Comparison of ENCODE assay signal across 1 cellular context in the genomic region with DNA sequence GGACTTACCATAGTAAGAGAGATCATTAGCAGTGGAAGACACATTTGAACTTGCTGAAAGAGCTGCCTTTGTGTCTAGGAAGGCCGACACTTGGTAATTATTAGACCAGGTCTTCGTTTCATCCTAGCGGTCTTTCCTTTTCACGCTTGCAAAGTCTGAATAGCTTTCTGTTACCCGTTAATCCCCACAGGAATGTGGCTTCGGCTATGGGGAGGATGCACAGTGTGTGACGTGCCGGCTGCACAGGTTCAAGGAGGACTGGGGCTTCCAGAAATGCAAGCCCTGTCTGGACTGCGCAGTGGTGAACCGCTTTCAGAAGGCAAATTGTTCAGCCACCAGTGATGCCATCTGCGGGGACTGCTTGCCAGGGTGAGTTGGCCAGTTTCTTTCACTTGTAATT.
TF ChIP-seq lines count a peak whose summit lies in the region.

No MANE protein-coding gene starts in this region.

TF ChIP-seq in HepG2, 621 proteins besides CTCF, POLR2A, EP300 and RAD21 (continues in another document):
- no peak for TF ChIP-seq ZNF333 (CRISPR knock-in tag; IDR thresholded peaks at IDR 0.05; ENCODE audit: borderline replicate concordance)
- no peak for TF ChIP-seq SP2 (CRISPR knock-in tag; IDR thresholded peaks at IDR 0.05)
- peak; percentile 88 for TF ChIP-seq ZMYM4 (CRISPR knock-in tag; IDR thresholded peaks at IDR 0.05)
- peak; percentile 66; the same call in 1 of the 2 replicates for TF ChIP-seq ZNF264 (CRISPR knock-in tag; IDR thresholded peaks at IDR 0.05)
- no peak for TF ChIP-seq ZNF207 (IDR thresholded peaks at IDR 0.05; ENCODE audit: borderline replicate concordance)
- TF ChIP-seq, protein P1, sequence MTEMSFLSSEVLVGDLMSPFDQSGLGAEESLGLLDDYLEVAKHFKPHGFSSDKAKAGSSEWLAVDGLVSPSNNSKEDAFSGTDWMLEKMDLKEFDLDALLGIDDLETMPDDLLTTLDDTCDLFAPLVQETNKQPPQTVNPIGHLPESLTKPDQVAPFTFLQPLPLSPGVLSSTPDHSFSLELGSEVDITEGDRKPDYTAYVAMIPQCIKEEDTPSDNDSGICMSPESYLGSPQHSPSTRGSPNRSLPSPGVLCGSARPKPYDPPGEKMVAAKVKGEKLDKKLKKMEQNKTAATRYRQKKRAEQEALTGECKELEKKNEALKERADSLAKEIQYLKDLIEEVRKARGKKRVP (CRISPR knock-in tag; IDR thresholded peaks at IDR 0.05), result no peak
- TF ChIP-seq, protein P2, sequence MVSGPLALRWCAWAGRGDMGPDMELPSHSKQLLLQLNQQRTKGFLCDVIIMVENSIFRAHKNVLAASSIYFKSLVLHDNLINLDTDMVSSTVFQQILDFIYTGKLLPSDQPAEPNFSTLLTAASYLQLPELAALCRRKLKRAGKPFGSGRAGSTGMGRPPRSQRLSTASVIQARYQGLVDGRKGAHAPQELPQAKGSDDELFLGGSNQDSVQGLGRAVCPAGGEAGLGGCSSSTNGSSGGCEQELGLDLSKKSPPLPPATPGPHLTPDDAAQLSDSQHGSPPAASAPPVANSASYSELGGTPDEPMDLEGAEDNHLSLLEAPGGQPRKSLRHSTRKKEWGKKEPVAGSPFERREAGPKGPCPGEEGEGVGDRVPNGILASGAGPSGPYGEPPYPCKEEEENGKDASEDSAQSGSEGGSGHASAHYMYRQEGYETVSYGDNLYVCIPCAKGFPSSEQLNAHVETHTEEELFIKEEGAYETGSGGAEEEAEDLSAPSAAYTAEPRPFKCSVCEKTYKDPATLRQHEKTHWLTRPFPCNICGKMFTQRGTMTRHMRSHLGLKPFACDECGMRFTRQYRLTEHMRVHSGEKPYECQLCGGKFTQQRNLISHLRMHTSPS (CRISPR knock-in tag; IDR thresholded peaks at IDR 0.05; ENCODE audit: low read depth), result 0 out of 2 replicates have a peak, but pooled peaks have one; percentile 19
- TF ChIP-seq ELF1 (CRISPR knock-in tag; IDR thresholded peaks at IDR 0.05), result peak; percentile 38; the same call in 1 of the 2 replicates
- no peak for TF ChIP-seq ZNF136 (CRISPR knock-in tag; IDR thresholded peaks at IDR 0.05; ENCODE audit: low read depth)
- peak; percentile 67; the same call in 1 of the 2 replicates for TF ChIP-seq ZFP1 (CRISPR knock-in tag; IDR thresholded peaks at IDR 0.05)
- no peak for TF ChIP-seq KAT2B (IDR thresholded peaks at IDR 0.05; ENCODE audit: borderline replicate concordance, low read depth, low read length)
- no peak for TF ChIP-seq FOXA1 (IDR thresholded peaks at IDR 0.05)
- no peak for TF ChIP-seq FOXA1 (CRISPR knock-in tag; IDR thresholded peaks at IDR 0.05)
- TF ChIP-seq RCOR2 (CRISPR knock-in tag; IDR thresholded peaks at IDR 0.05), result peak; percentile 80; the same call in 1 of the 2 replicates
- TF ChIP-seq SIX4 (CRISPR knock-in tag; IDR thresholded peaks at IDR 0.05), result peak; percentile 73
- no peak for TF ChIP-seq HCFC1 (IDR thresholded peaks at IDR 0.05; ENCODE audit: low read depth, low read length)
- TF ChIP-seq KAT8 (CRISPR knock-in tag; IDR thresholded peaks at IDR 0.05), result peak; percentile 36; the same call in 1 of the 2 replicates
- TF ChIP-seq, protein P3, sequence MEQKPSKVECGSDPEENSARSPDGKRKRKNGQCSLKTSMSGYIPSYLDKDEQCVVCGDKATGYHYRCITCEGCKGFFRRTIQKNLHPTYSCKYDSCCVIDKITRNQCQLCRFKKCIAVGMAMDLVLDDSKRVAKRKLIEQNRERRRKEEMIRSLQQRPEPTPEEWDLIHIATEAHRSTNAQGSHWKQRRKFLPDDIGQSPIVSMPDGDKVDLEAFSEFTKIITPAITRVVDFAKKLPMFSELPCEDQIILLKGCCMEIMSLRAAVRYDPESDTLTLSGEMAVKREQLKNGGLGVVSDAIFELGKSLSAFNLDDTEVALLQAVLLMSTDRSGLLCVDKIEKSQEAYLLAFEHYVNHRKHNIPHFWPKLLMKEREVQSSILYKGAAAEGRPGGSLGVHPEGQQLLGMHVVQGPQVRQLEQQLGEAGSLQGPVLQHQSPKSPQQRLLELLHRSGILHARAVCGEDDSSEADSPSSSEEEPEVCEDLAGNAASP (CRISPR knock-in tag; IDR thresholded peaks at IDR 0.05; ENCODE audit: borderline replicate concordance), result peak; percentile 70; the same call in 1 of the 2 replicates
- peak; percentile 67 for TF ChIP-seq XRCC5 (optimal IDR thresholded peaks at IDR 0.05; ENCODE audit: low read length)
- peak; percentile 57; the same call in 1 of the 2 replicates for TF ChIP-seq THAP11 (CRISPR knock-in tag; IDR thresholded peaks at IDR 0.05)
- no peak for TF ChIP-seq ZBTB8A (CRISPR knock-in tag; IDR thresholded peaks at IDR 0.05; ENCODE audit: borderline replicate concordance, low read depth)
- TF ChIP-seq HOXA3 (CRISPR knock-in tag; IDR thresholded peaks at IDR 0.05), result peak; percentile 85
- TF ChIP-seq, protein P4, sequence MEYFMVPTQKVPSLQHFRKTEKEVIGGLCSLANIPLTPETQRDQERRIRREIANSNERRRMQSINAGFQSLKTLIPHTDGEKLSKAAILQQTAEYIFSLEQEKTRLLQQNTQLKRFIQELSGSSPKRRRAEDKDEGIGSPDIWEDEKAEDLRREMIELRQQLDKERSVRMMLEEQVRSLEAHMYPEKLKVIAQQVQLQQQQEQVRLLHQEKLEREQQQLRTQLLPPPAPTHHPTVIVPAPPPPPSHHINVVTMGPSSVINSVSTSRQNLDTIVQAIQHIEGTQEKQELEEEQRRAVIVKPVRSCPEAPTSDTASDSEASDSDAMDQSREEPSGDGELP (IDR thresholded peaks at IDR 0.05; ENCODE audit: borderline replicate concordance, low read depth), result peak; percentile 17; the same call in 1 of the 2 replicates
- TF ChIP-seq, protein P5, sequence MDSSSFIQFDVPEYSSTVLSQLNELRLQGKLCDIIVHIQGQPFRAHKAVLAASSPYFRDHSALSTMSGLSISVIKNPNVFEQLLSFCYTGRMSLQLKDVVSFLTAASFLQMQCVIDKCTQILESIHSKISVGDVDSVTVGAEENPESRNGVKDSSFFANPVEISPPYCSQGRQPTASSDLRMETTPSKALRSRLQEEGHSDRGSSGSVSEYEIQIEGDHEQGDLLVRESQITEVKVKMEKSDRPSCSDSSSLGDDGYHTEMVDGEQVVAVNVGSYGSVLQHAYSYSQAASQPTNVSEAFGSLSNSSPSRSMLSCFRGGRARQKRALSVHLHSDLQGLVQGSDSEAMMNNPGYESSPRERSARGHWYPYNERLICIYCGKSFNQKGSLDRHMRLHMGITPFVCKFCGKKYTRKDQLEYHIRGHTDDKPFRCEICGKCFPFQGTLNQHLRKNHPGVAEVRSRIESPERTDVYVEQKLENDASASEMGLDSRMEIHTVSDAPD (CRISPR knock-in tag; IDR thresholded peaks at IDR 0.05), result 0 out of 2 replicates have a peak, but pooled peaks have one; percentile 53
- TF ChIP-seq SMYD3 (CRISPR knock-in tag; IDR thresholded peaks at IDR 0.05), result 0 out of 2 replicates have a peak, but pooled peaks have one; percentile 76
- TF ChIP-seq RXRB (CRISPR knock-in tag; IDR thresholded peaks at IDR 0.05; ENCODE audit: borderline replicate concordance), result peak; percentile 67; the same call in 1 of the 2 replicates
- TF ChIP-seq, protein P6, sequence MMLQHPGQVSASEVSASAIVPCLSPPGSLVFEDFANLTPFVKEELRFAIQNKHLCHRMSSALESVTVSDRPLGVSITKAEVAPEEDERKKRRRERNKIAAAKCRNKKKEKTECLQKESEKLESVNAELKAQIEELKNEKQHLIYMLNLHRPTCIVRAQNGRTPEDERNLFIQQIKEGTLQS (CRISPR knock-in tag; IDR thresholded peaks at IDR 0.05), result peak; percentile 27; the same call in 1 of the 2 replicates
- peak; percentile 28 for TF ChIP-seq MED8 (CRISPR knock-in tag; IDR thresholded peaks at IDR 0.05; ENCODE audit: insufficient replicate concordance)
- no peak for TF ChIP-seq CREB1 (IDR thresholded peaks at IDR 0.05)
- TF ChIP-seq CREB1 (CRISPR knock-in tag; IDR thresholded peaks at IDR 0.05), result peak; percentile 82
- no peak for TF ChIP-seq ZNF3 (CRISPR knock-in tag; IDR thresholded peaks at IDR 0.05)
- TF ChIP-seq HDAC2 (CRISPR knock-in tag; IDR thresholded peaks at IDR 0.05), result peak; percentile 98
- TF ChIP-seq GATA4 (IDR thresholded peaks at IDR 0.05; ENCODE audit: borderline replicate concordance, low read depth), result no peak
- TF ChIP-seq POLR2G (IDR thresholded peaks at IDR 0.05; ENCODE audit: low read depth, low read length), result 0 out of 2 replicates have a peak, but pooled peaks have one; percentile 23
- TF ChIP-seq, protein P7, sequence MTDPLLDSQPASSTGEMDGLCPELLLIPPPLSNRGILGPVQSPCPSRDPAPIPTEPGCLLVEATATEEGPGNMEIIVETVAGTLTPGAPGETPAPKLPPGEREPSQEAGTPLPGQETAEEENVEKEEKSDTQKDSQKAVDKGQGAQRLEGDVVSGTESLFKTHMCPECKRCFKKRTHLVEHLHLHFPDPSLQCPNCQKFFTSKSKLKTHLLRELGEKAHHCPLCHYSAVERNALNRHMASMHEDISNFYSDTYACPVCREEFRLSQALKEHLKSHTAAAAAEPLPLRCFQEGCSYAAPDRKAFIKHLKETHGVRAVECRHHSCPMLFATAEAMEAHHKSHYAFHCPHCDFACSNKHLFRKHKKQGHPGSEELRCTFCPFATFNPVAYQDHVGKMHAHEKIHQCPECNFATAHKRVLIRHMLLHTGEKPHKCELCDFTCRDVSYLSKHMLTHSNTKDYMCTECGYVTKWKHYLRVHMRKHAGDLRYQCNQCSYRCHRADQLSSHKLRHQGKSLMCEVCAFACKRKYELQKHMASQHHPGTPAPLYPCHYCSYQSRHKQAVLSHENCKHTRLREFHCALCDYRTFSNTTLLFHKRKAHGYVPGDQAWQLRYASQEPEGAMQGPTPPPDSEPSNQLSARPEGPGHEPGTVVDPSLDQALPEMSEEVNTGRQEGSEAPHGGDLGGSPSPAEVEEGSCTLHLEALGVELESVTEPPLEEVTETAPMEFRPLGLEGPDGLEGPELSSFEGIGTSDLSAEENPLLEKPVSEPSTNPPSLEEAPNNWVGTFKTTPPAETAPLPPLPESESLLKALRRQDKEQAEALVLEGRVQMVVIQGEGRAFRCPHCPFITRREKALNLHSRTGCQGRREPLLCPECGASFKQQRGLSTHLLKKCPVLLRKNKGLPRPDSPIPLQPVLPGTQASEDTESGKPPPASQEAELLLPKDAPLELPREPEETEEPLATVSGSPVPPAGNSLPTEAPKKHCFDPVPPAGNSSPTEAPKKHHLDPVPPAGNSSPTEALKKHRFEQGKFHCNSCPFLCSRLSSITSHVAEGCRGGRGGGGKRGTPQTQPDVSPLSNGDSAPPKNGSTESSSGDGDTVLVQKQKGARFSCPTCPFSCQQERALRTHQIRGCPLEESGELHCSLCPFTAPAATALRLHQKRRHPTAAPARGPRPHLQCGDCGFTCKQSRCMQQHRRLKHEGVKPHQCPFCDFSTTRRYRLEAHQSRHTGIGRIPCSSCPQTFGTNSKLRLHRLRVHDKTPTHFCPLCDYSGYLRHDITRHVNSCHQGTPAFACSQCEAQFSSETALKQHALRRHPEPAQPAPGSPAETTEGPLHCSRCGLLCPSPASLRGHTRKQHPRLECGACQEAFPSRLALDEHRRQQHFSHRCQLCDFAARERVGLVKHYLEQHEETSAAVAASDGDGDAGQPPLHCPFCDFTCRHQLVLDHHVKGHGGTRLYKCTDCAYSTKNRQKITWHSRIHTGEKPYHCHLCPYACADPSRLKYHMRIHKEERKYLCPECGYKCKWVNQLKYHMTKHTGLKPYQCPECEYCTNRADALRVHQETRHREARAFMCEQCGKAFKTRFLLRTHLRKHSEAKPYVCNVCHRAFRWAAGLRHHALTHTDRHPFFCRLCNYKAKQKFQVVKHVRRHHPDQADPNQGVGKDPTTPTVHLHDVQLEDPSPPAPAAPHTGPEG (CRISPR knock-in tag; IDR thresholded peaks at IDR 0.05), result peak; percentile 29; the same call in 1 of the 2 replicates
- 0 out of 2 replicates have a peak, but pooled peaks have one; percentile 29 for TF ChIP-seq ZNF557 (CRISPR knock-in tag; IDR thresholded peaks at IDR 0.05)
- peak; percentile 88; the same call in 1 of the 2 replicates for TF ChIP-seq DPF2 (CRISPR knock-in tag; IDR thresholded peaks at IDR 0.05; ENCODE audit: borderline replicate concordance, low read depth)
- TF ChIP-seq HOXD1 (CRISPR knock-in tag; IDR thresholded peaks at IDR 0.05), result peak; percentile 63; the same call in 1 of the 2 replicates
- TF ChIP-seq, protein P8, sequence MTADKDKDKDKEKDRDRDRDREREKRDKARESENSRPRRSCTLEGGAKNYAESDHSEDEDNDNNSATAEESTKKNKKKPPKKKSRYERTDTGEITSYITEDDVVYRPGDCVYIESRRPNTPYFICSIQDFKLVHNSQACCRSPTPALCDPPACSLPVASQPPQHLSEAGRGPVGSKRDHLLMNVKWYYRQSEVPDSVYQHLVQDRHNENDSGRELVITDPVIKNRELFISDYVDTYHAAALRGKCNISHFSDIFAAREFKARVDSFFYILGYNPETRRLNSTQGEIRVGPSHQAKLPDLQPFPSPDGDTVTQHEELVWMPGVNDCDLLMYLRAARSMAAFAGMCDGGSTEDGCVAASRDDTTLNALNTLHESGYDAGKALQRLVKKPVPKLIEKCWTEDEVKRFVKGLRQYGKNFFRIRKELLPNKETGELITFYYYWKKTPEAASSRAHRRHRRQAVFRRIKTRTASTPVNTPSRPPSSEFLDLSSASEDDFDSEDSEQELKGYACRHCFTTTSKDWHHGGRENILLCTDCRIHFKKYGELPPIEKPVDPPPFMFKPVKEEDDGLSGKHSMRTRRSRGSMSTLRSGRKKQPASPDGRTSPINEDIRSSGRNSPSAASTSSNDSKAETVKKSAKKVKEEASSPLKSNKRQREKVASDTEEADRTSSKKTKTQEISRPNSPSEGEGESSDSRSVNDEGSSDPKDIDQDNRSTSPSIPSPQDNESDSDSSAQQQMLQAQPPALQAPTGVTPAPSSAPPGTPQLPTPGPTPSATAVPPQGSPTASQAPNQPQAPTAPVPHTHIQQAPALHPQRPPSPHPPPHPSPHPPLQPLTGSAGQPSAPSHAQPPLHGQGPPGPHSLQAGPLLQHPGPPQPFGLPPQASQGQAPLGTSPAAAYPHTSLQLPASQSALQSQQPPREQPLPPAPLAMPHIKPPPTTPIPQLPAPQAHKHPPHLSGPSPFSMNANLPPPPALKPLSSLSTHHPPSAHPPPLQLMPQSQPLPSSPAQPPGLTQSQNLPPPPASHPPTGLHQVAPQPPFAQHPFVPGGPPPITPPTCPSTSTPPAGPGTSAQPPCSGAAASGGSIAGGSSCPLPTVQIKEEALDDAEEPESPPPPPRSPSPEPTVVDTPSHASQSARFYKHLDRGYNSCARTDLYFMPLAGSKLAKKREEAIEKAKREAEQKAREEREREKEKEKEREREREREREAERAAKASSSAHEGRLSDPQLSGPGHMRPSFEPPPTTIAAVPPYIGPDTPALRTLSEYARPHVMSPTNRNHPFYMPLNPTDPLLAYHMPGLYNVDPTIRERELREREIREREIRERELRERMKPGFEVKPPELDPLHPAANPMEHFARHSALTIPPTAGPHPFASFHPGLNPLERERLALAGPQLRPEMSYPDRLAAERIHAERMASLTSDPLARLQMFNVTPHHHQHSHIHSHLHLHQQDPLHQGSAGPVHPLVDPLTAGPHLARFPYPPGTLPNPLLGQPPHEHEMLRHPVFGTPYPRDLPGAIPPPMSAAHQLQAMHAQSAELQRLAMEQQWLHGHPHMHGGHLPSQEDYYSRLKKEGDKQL (CRISPR knock-in tag; IDR thresholded peaks at IDR 0.05; ENCODE audit: low read depth), result 0 out of 2 replicates have a peak, but pooled peaks have one; percentile 72
- 0 out of 2 replicates have a peak, but pooled peaks have one; percentile 80 for TF ChIP-seq SNAPC2 (CRISPR knock-in tag; IDR thresholded peaks at IDR 0.05)
- TF ChIP-seq MYC (CRISPR knock-in tag; IDR thresholded peaks at IDR 0.05; ENCODE audit: borderline replicate concordance), result peak; percentile 55; the same call in 1 of the 2 replicates
